ENCODE assay signal across 8 cellular contexts in the genomic region with DNA sequence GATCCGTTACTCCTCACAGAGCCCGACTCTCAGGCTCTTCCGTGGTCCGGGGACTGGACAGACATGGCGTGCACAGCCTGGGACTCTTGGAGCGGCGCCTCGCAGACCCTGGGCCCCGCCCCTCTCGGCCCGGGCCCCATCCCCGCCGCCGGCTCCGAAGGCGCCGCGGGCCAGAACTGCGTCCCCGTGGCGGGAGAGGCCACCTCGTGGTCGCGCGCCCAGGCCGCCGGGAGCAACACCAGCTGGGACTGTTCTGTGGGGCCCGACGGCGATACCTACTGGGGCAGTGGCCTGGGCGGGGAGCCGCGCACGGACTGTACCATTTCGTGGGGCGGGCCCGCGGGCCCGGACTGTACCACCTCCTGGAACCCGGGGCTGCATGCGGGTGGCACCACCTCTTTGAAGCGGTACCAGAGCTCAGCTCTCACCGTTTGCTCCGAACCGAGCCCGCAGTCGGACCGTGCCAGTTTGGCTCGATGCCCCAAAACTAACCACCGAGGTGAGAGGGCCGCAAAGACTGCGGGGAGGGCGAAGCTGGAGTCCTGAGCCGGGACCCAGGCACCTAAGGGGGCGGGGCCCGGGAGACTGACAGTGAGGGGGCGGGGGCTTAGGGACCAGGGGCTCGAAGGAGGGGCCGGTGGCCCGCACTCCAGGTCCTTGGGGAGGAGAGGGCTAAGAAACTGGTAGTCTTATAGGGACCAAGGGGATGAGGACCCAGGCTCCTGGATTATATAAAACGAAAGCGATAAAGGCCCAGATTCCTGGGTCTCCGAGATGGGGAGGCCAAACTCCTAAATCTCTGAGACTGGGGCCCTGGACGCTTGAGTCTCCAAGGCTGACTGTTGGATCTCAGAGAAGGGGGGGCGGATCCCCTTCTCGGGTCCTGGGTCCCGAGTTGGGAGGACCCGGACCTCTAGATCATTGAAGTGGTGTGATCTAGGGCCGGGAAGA. TPM values are rescaled to one million over a fixed set of nuclear protein-coding genes. Genes with fewer than 3 reads are reported as not detected.
DNase-seq lines count a peak whose midpoint lies in the region; FAIRE-seq and TF ChIP-seq lines count a peak whose summit lies in the region.

No MANE protein-coding gene starts in this region.

- peaks cover under 1% of the 10 kb centered on the region for H3K36me3 ChIP-seq in OCI-LY3 (replicated peaks; ENCODE audit: low read depth, low read length)
- H3K36me3 ChIP-seq in muscle layer of colon (ENCODE audit: insufficient read depth, low read length) = no peaks in the 10 kb centered on the region

- peak overlapping the region; percentile 94 for H3K4me2 ChIP-seq in OCI-LY3 (ENCODE audit: low read length)

- H3K79me2 ChIP-seq in OCI-LY3 (ENCODE audit: low read length) = peaks cover 4% of the 10 kb centered on the region

- H4K20me1 ChIP-seq in OCI-LY3 (ENCODE audit: insufficient read depth, low read length) = no peaks in the 10 kb centered on the region

- peaks cover 21% of the 10 kb centered on the region for H3K4me1 ChIP-seq in OCI-LY3 (ENCODE audit: low read length)
- H3K4me1 ChIP-seq in muscle layer of colon (ENCODE audit: insufficient read depth, low read length) = peaks cover 10% of the 10 kb centered on the region

- peak overlapping the region; percentile 65 for H3K27ac ChIP-seq in OCI-LY3 (ENCODE audit: low read length)
- peak overlapping the region; percentile 97 for H3K27ac ChIP-seq in muscle layer of colon (ENCODE audit: low read depth, low read length)

- H3K9ac ChIP-seq in OCI-LY3 (ENCODE audit: low read length) (peak overlapping the region; percentile 76), muscle layer of colon (ENCODE audit: low read length) (peak overlapping the region; percentile 14)

- H3K9me3 ChIP-seq in OCI-LY3 (ENCODE audit: insufficient read depth, low read length) = no peaks in the 10 kb centered on the region
- no peaks in the 10 kb centered on the region for H3K9me3 ChIP-seq in muscle layer of colon (ENCODE audit: low read length)

- H3K4me3 ChIP-seq in OCI-LY3 (ENCODE audit: low read length) (peak overlapping the region; percentile 82), epithelial cell of proximal tubule (ENCODE audit: low read depth, low read length) (peak overlapping the region; percentile 71), muscle layer of colon (ENCODE audit: low read depth in 1 of 2, low read length in 2 of 2) (peak overlapping the region; percentile 74 to 83)

- TF ChIP-seq CTCF in OCI-LY3 (IDR thresholded peaks at IDR 0.05; ENCODE audit: low read depth, low read length) = 0 out of 2 replicates have a peak, but pooled peaks have one; percentile 6
- TF ChIP-seq CTCF in epithelial cell of proximal tubule (conservative IDR thresholded peaks at IDR 0.05; ENCODE audit: low read depth, low read length) = no peak

- no peaks in the 10 kb centered on the region for H3K27me3 ChIP-seq in OCI-LY3 (ENCODE audit: low read depth, low read length)
- no peaks in the 10 kb centered on the region for H3K27me3 ChIP-seq in muscle layer of colon (ENCODE audit: control insufficient read depth in 1 of 2, insufficient read depth in 2 of 2, low read length in 2 of 2)

- peak; percentile 59 for DNase-seq in Ammon's horn (ENCODE audit: low spot score)
- DNase-seq in GM19240 (ENCODE audit: insufficient read length, low spot score) = peak; percentile 85
- peak; percentile 92 for DNase-seq in HTR-8/SVneo (ENCODE audit: insufficient read length, low spot score)
- peak; percentile 69 for DNase-seq in activated T-cell treated with anti-CD3 and anti-CD28 coated beads for 4 hours
- DNase-seq in epithelial cell of proximal tubule (ENCODE audit: low read depth) = no peak
- DNase-seq in stimulated activated CD8-positive, alpha-beta memory T cell treated with anti-CD3 and anti-CD28 coated beads, Interleukin-7, amount 100 ng/mL, for 4 hours (ENCODE audit: low read depth in 2 of 2) = peak; percentile 58 to 71

- FAIRE-seq in HTR-8/SVneo (lab: Jason Lieb, UNC) = peak; percentile 20

- H2AFZ ChIP-seq in OCI-LY3 (ENCODE audit: low read depth, low read length) = peak overlapping the region; percentile 97

RNA-seq across cellular contexts. Expression of gene ETV2, which starts 2.0 kb away (rescaled TPM):
- 0.35 TPM in 1 of 2 replicates, not detected in the other for total RNA-seq in epithelial cell of proximal tubule

RNA-seq across cellular contexts. Expression of gene COX6B1, which starts 4.6 kb away (rescaled TPM):
- 496 and 575 TPM in 2 replicates for total RNA-seq in epithelial cell of proximal tubule

RNA-seq across cellular contexts. Expression of gene RBM42, which starts 14.7 kb away (rescaled TPM):
- 114 and 116 TPM in 2 replicates for total RNA-seq in epithelial cell of proximal tubule

RNA-seq across cellular contexts. Expression of gene UPK1A, which starts 22.8 kb away (rescaled TPM):
- total RNA-seq in epithelial cell of proximal tubule = not detected in 2 replicates

RNA-seq across cellular contexts. Expression of gene HAUS5, which starts 31.0 kb away (rescaled TPM):
- 19.2 and 19.7 TPM in 2 replicates for total RNA-seq in epithelial cell of proximal tubule
